8 cellular contexts compared by ENCODE assay signal in genomic region chr2:1707771-1708351, GRCh38. TPM values are rescaled to one million over a fixed set of nuclear protein-coding genes. Genes with fewer than 3 reads are reported as not detected.
DNase-seq lines count a peak whose midpoint lies in the region; ATAC-seq, FAIRE-seq and TF ChIP-seq lines count a peak whose summit lies in the region.

No MANE protein-coding gene starts in this region.

- 22 to 28% (median 24%) methylated on average over 21 of the region's 21 CpGs for WGBS in small intestine, 3 donors

- DNase-seq in LoVo (ENCODE audit: low spot score) (peak; percentile 3), hepatic stellate cell (ENCODE audit: low spot score) (peak; percentile 64), small intestine (peak; percentile 8), GM12892 (ENCODE audit: insufficient read length) (no peak), germinal center (ENCODE audit: low spot score) (no peak)
- no peak for DNase-seq in activated T-cell treated with anti-CD3 and anti-CD28 coated beads, Interleukin-2, amount 50 U/mL, for 72 hours

- H3K4me1 ChIP-seq in small intestine (ENCODE audit: control insufficient read depth in 2 of 2, insufficient read depth in 1 of 2, low read depth in 1 of 2, low read length in 1 of 2): no peaks in the 10 kb centered on the region

- H3K9me3 ChIP-seq in small intestine (ENCODE audit: control insufficient read depth, low read depth): no peaks in the 10 kb centered on the region

- no peak overlapping the region for H3K27ac Mint-ChIP-seq in activated T-cell treated with anti-CD3 and anti-CD28 coated beads, Interleukin-2, amount 50 U/mL, for 72 hours

- no peak for TF ChIP-seq POLR2A in GM12892 (IDR thresholded peaks at IDR 0.05; ENCODE audit: low read depth, low read length)

- no peak for ATAC-seq in HG03565 (IDR thresholded peaks at IDR 0.05; ENCODE audit: unreplicated experiment)
- ATAC-seq in activated T-cell treated with anti-CD3 and anti-CD28 coated beads, Interleukin-2, amount 50 U/mL, for 72 hours (replicated peaks in 1 of 2): no peak

- H3K4me1 Mint-ChIP-seq in activated T-cell treated with anti-CD3 and anti-CD28 coated beads, Interleukin-2, amount 50 U/mL, for 72 hours (ENCODE audit: low read depth): peaks cover 3% of the 10 kb centered on the region

- no peaks in the 10 kb centered on the region for H3K9me3 Mint-ChIP-seq in activated T-cell treated with anti-CD3 and anti-CD28 coated beads, Interleukin-2, amount 50 U/mL, for 72 hours

- TF ChIP-seq CTCF in VCaP (conservative IDR thresholded peaks at IDR 0.05): no peak

- H3K4me3 ChIP-seq in small intestine (ENCODE audit: low read depth in 1 of 2, low read length in 2 of 2): no peak overlapping the region

- H3K27me3 Mint-ChIP-seq in activated T-cell treated with anti-CD3 and anti-CD28 coated beads, Interleukin-2, amount 50 U/mL, for 72 hours (ENCODE audit: low read depth): no peaks in the 10 kb centered on the region

- no peak for FAIRE-seq in small intestine (lab: Jason Lieb, UNC)
- no peak for FAIRE-seq in GM12892 (lab: Jason Lieb, UNC)

- no peaks in the 10 kb centered on the region for H3K36me3 Mint-ChIP-seq in activated T-cell treated with anti-CD3 and anti-CD28 coated beads, Interleukin-2, amount 50 U/mL, for 72 hours (ENCODE audit: insufficient read depth in 2 of 2)

- no peaks in the 10 kb centered on the region for H3K36me3 ChIP-seq in small intestine (ENCODE audit: control insufficient read depth in 2 of 2, insufficient read depth in 2 of 2, low read length in 2 of 2)

- H3K27ac ChIP-seq in VCaP: peak overlapping the region; percentile 80
- peak overlapping the region in 1 of 2 donors; percentile 69 for H3K27ac ChIP-seq in small intestine (ENCODE audit: low read depth in 1 of 2, low read length in 1 of 2)

- no peak overlapping the region for H3K4me3 Mint-ChIP-seq in activated T-cell treated with anti-CD3 and anti-CD28 coated beads, Interleukin-2, amount 50 U/mL, for 72 hours

- H3K27me3 ChIP-seq in small intestine (ENCODE audit: control insufficient read depth in 2 of 2, insufficient read depth in 2 of 2, low read length in 2 of 2): no peaks in the 10 kb centered on the region

RNA-seq across cellular contexts. Expression of gene PXDN, which starts 36.5 kb away (rescaled TPM):
- polyA plus RNA-seq in small intestine: 10 to 100 TPM in 1 of 3 donors, 1 to 10 TPM in 1, under 1 TPM in 1; 0.81 to 12.0 (median 1.1) TPM
- 0.04 TPM for polyA plus RNA-seq in GM12892 (2012; ENCODE audit: missing spikeins)
- total RNA-seq in activated T-cell treated with anti-CD3 and anti-CD28 coated beads, Interleukin-2, amount 50 U/mL, for 72 hours: 1 to 10 TPM in 1 of 2 donors, under 1 TPM in 1; 0.25 to 1.8 TPM

Comparison
In these comparisons a context has a peak if more than half of its experiments do, and no peak if none do; other contexts are left out.
1. DNase-seq: peak in LoVo (single experiment), hepatic stellate cell (single experiment) and small intestine (single experiment); none in GM12892 (single experiment), germinal center (single experiment) and activated T-cell treated with anti-CD3 and anti-CD28 coated beads, Interleukin-2, amount 50 U/mL, for 72 hours (0 of 2).